ENCODE assay signal across 22 cellular contexts in genomic region chr21:39281853-39282252, GRCh38. TPM values are rescaled to one million over a fixed set of nuclear protein-coding genes. Genes with fewer than 3 reads are reported as not detected.
DNase-seq lines count a peak whose midpoint lies in the region; ATAC-seq and FAIRE-seq lines count a peak whose summit lies in the region.
"Had no signal": no experiment of that assay in that cellular context is flagged by ENCODE, and none has a peak within 500 bp of the region (broad histone marks: within the 10 kb centered on the region; RNA-seq: fewer than 3 reads in every experiment).

No MANE protein-coding gene starts in this region.

- no peak overlapping the region for H3K9ac ChIP-seq in SK-N-MC (ENCODE audit: insufficient read length)
- H3K9ac ChIP-seq: BLaER1 treated with 17β-estradiol and CSF1 and Interleukin-3, amounts not matched to agents 10 nM and 100 nM had no signal

- peak overlapping the region; percentile 97 for H3K27ac ChIP-seq in SK-N-MC
- H3K27ac ChIP-seq: A549; BLaER1 treated with 17β-estradiol and CSF1 and Interleukin-3, amounts not matched to agents 10 nM and 100 nM had no signal

- H3K36me3 ChIP-seq in SK-N-MC (ENCODE audit: insufficient read depth, low read length), result peaks cover 46% of the 10 kb centered on the region

- DNase-seq in SK-N-MC (ENCODE audit: low read depth, low spot score), result no peak
- no peak for DNase-seq in frontal cortex (ENCODE audit: low spot score in 2 of 2)
- DNase-seq in NCI-H2196 treated with DMSO at 0.1 percent for 48 hours (lab: John Stamatoyannopoulos, UW; ENCODE audit: unreplicated experiment), result no peak
- DNase-seq in NCI-H1105 treated with DMSO at 0.1 percent for 48 hours (lab: John Stamatoyannopoulos, UW), result no peak
- DNase-seq: 8988T; ACHN; AML-193; BE2C; CD4-positive, alpha-beta T cell; CD8-positive, alpha-beta memory T cell; DMS 273 treated with DMSO at 0.1 percent for 48 hours; DND-41; GDM1; H9 had no signal

- FAIRE-seq in G401.6 (lab: Jason Lieb, UNC), result peak; percentile 81
- FAIRE-seq in frontal cortex (lab: Jason Lieb, UNC), result peak; percentile 56
- FAIRE-seq: A549, D721Med, GM12878 had no signal

- no peak for ATAC-seq in GM19463 (IDR thresholded peaks at IDR 0.05; ENCODE audit: unreplicated experiment)
- ATAC-seq: A549, GM12878, GM23338, HCT116 had no signal

- no peak overlapping the region for H3K4me3 ChIP-seq in SK-N-MC
- H3K4me3 ChIP-seq: A549; BLaER1 treated with 17β-estradiol and CSF1 and Interleukin-3, amounts not matched to agents 10 nM and 100 nM; GM12878; GM23338 had no signal

- no peaks in the 10 kb centered on the region for H3K9me3 ChIP-seq in SK-N-MC (ENCODE audit: low read depth, low read length)
- H3K9me3 ChIP-seq: A549; BE2C; BLaER1 treated with 17β-estradiol and CSF1 and Interleukin-3, amounts not matched to agents 10 nM and 100 nM had no signal

RNA-seq across cellular contexts. Expression of gene BRWD1, which starts 31.6 kb away (rescaled TPM):
- total RNA-seq in frontal cortex, result 399 TPM
